ENCODE assay signal across 14 cellular contexts in the genomic region with DNA sequence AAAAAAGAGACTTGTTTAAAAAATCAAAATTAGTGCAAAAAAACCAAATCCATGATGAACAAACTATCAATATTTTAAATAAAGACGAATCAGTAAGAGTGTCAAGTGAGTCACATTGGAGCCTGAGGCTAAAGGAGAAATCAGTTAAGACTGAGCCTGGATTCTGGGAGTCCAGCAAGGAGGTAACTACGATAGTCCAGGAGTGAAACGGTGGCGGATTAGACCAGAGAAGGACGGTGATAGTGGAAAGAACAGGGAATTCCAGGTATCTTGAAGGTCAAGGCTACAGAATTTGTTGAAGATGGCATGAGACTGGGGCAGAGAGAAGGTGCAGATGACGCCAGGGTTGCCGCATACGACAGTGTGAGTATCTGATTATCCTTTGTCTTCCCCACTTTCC. TPM values are rescaled to one million over a fixed set of nuclear protein-coding genes. Genes with fewer than 3 reads are reported as not detected.
DNase-seq lines count a peak whose midpoint lies in the region; ATAC-seq, FAIRE-seq and TF ChIP-seq lines count a peak whose summit lies in the region.
"Had no signal": no experiment of that assay in that cellular context is flagged by ENCODE, and none has a peak within 500 bp of the region (broad histone marks: within the 10 kb centered on the region; RNA-seq: fewer than 3 reads in every experiment).

No MANE protein-coding gene starts in this region.

- H2BK15ac ChIP-seq in IMR-90 (ENCODE audit: low read depth, low read length): peak overlapping the region; percentile 12; the same call in 1 of the 3 replicates
- H2BK15ac ChIP-seq in H1 (ENCODE audit: low read length): peak overlapping the region; percentile 55; the same call in 1 of the 2 replicates

- peak overlapping the region; percentile 34 for H3K4ac ChIP-seq in IMR-90 (ENCODE audit: low read depth, low read length)
- H3K4ac ChIP-seq in H1 (replicated peaks; ENCODE audit: insufficient read length, low read depth, low read length): no peak overlapping the region

- peaks cover 12% of the 10 kb centered on the region for H3K4me1 Mint-ChIP-seq in stimulated activated effector memory CD8-positive, alpha-beta T cell treated with anti-CD3 and anti-CD28 coated beads, Interleukin-12 subunit alpha, Interleukin-12 subunit beta, amount 100 ng/mL, for 72 hours

- H3K4me3 ChIP-seq in IMR-90 (ENCODE audit: insufficient read depth, low read depth, low read length) (no peak overlapping the region), SJCRH30 (peak overlapping the region; percentile 10; the same call in 1 of the 2 replicates), H1 (ENCODE audit: extremely low read depth in 1 of 4, insufficient read depth in 2 of 4, low read depth in 3 of 4, low read length in 4 of 4) (no peak overlapping the region)
- H3K4me3 ChIP-seq: HAP-1, left lung, smooth muscle cell had no signal

- peak overlapping the region; percentile 44; the same call in 1 of the 2 replicates for H3K4me2 ChIP-seq in IMR-90 (ENCODE audit: low read depth, low read length)
- H3K4me2 ChIP-seq in H1 (ENCODE audit: insufficient read depth in 1 of 2, low read depth in 2 of 2, low read length in 2 of 2): no peak overlapping the region
- H3K4me2 ChIP-seq: smooth muscle cell had no signal

- H3K9me3 Mint-ChIP-seq in stimulated activated effector memory CD8-positive, alpha-beta T cell treated with anti-CD3 and anti-CD28 coated beads, Interleukin-12 subunit alpha, Interleukin-12 subunit beta, amount 100 ng/mL, for 72 hours: no peaks in the 10 kb centered on the region
- H3K9me3 Mint-ChIP-seq: activated naive CD4-positive, alpha-beta T cell treated with anti-CD3 and anti-CD28 coated beads for 36 hours had no signal

- TF ChIP-seq RAD21 in IMR-90 (IDR thresholded peaks at IDR 0.05; ENCODE audit: low read length) (no peak), H1 (IDR thresholded peaks at IDR 0.05 in 1 of 2, conservative IDR thresholded peaks at IDR 0.05 in 1 of 2; ENCODE audit: low read depth in 2 of 2, low read length in 2 of 2) (no peak)

- TF ChIP-seq CTCF in IMR-90 (conservative IDR thresholded peaks at IDR 0.05; ENCODE audit: low read depth, low read length): no peak
- TF ChIP-seq CTCF in H1 (IDR thresholded peaks at IDR 0.05; ENCODE audit: control extremely low read depth in 1 of 3, insufficient read depth in 1 of 3, low read depth in 1 of 3, low read length in 3 of 3): no peak

- H4K91ac ChIP-seq in IMR-90 (ENCODE audit: insufficient read depth, low read depth, low read length) (no peak overlapping the region), H1 (replicated peaks; ENCODE audit: insufficient read length, low read length) (no peak overlapping the region)

- H3K4me1 ChIP-seq in IMR-90 (ENCODE audit: control insufficient read depth, insufficient read depth, low read length) (no peaks in the 10 kb centered on the region), SJCRH30 (peaks cover 6% of the 10 kb centered on the region), H1 (replicated peaks in 1 of 4; ENCODE audit: control insufficient read depth in 3 of 4, insufficient read depth in 4 of 4, low read length in 3 of 4) (peaks cover 0 to 3% (median 0%) of the 10 kb centered on the region in 4 experiments; a peak in 1 of 7 replicates)
- H3K4me1 ChIP-seq: HAP-1, left lung had no signal

- peak overlapping the region; percentile 96; the same call in 1 of the 2 replicates for H2BK12ac ChIP-seq in H1 (ENCODE audit: low read depth, low read length)

- peaks cover 8% of the 10 kb centered on the region for H3K36me3 Mint-ChIP-seq in stimulated activated effector memory CD8-positive, alpha-beta T cell treated with anti-CD3 and anti-CD28 coated beads, Interleukin-12 subunit alpha, Interleukin-12 subunit beta, amount 100 ng/mL, for 72 hours

- H2BK5ac ChIP-seq in IMR-90 (ENCODE audit: low read depth, low read length, poor library complexity, severe bottlenecking): no peak overlapping the region
- H2BK5ac ChIP-seq in H1 (ENCODE audit: low read depth, low read length): 0 out of 2 replicates have a peak overlapping the region, but pooled peaks have one; percentile 46

- no peaks in the 10 kb centered on the region for H3K79me1 ChIP-seq in IMR-90 (ENCODE audit: low read depth in 1 of 2, low read length in 2 of 2)
- no peaks in the 10 kb centered on the region for H3K79me1 ChIP-seq in H1 (ENCODE audit: low read depth, low read length)

- no peaks in the 10 kb centered on the region for H3K9me3 ChIP-seq in IMR-90 (ENCODE audit: control insufficient read depth, insufficient read depth, low read length)
- H3K9me3 ChIP-seq in SJCRH30 (replicated peaks): no peaks in the 10 kb centered on the region
- H3K9me3 ChIP-seq in H1 (ENCODE audit: insufficient read depth in 2 of 2, low read depth in 1 of 2, low read length in 1 of 2): no peaks in the 10 kb centered on the region
- H3K9me3 ChIP-seq: HAP-1, left lung had no signal

- ATAC-seq in IMR-90 (ENCODE audit: low read depth) (peak; percentile 10), GM18861 (IDR thresholded peaks at IDR 0.05; ENCODE audit: unreplicated experiment) (no peak)
- ATAC-seq in stimulated activated effector memory CD8-positive, alpha-beta T cell treated with anti-CD3 and anti-CD28 coated beads, Interleukin-12 subunit alpha, Interleukin-12 subunit beta, amount 100 ng/mL, for 72 hours: no peak

- H3K18ac ChIP-seq in IMR-90 (ENCODE audit: low read depth, low read length) (no peak overlapping the region), H1 (ENCODE audit: extremely low read depth, low read length) (no peak overlapping the region)

- H4K5ac ChIP-seq in IMR-90 (ENCODE audit: low read depth, low read length) (no peak overlapping the region), H1 (ENCODE audit: insufficient read length, low read depth, low read length) (no peak overlapping the region)

- TF ChIP-seq POLR2A in IMR-90 (IDR thresholded peaks at IDR 0.05; ENCODE audit: low read depth, low read length) (no peak), H1 (IDR thresholded peaks at IDR 0.05; ENCODE audit: control extremely low read depth in 1 of 2, low read depth in 2 of 2, low read length in 2 of 2) (no peak)

- no peaks in the 10 kb centered on the region for H3K36me3 ChIP-seq in IMR-90 (ENCODE audit: control insufficient read depth, insufficient read depth, low read length)
- H3K36me3 ChIP-seq in SJCRH30: no peaks in the 10 kb centered on the region
- no peaks in the 10 kb centered on the region for H3K36me3 ChIP-seq in H1 (ENCODE audit: control insufficient read depth in 2 of 4, insufficient read depth in 4 of 4, low read length in 3 of 4)
- H3K36me3 ChIP-seq: HAP-1, left lung had no signal

- no peak for TF ChIP-seq EP300 in H1 (IDR thresholded peaks at IDR 0.05; ENCODE audit: borderline replicate concordance in 1 of 2, low read depth in 2 of 2, low read length in 2 of 2)

- dilution Hi-C loops in IMR-90 (cut with HindIII; ENCODE audit: low sequenced_read_pairs, unreplicated experiment): no loop called here

- H2BK20ac ChIP-seq in IMR-90 (ENCODE audit: low read depth, low read length) (no peak overlapping the region), H1 (ENCODE audit: low read length) (peak overlapping the region; percentile 48; the same call in 1 of the 2 replicates)

- H3K27ac Mint-ChIP-seq in stimulated activated effector memory CD8-positive, alpha-beta T cell treated with anti-CD3 and anti-CD28 coated beads, Interleukin-12 subunit alpha, Interleukin-12 subunit beta, amount 100 ng/mL, for 72 hours: peak overlapping the region; percentile 72
- H3K27ac Mint-ChIP-seq: activated naive CD4-positive, alpha-beta T cell treated with anti-CD3 and anti-CD28 coated beads for 36 hours had no signal

- no peak overlapping the region for H2BK120ac ChIP-seq in IMR-90 (ENCODE audit: low read depth, low read length)
- no peak overlapping the region for H2BK120ac ChIP-seq in H1 (replicated peaks; ENCODE audit: low read depth, low read length)

- in situ Hi-C loops in IMR-90 (cut with MboI; ENCODE audit: low sequenced_read_pairs): loop anchor here (10.0 kb wide), 1 partner anchor 112 kb away; no protein-coding TSS in a partner anchor

- peak overlapping the region; percentile 64 to 69; a peak in 2 of 4 replicates for H4K8ac ChIP-seq in IMR-90 (ENCODE audit: low read depth in 2 of 2, low read length in 2 of 2)
- H4K8ac ChIP-seq in H1 (ENCODE audit: extremely low read depth, insufficient read depth, low read length): no peak overlapping the region

- no peaks in the 10 kb centered on the region for H4K20me1 ChIP-seq in IMR-90 (ENCODE audit: insufficient read depth, low read length)
- no peaks in the 10 kb centered on the region for H4K20me1 ChIP-seq in H1 (replicated peaks in 1 of 2; ENCODE audit: control insufficient read depth in 1 of 2, insufficient read depth in 2 of 2, low read length in 2 of 2)

- CTCF ChIA-PET in IMR-90 (lab: Yijun Ruan, JAX) (interaction anchor here (0.6 to 1.4 kb wide), 12 partner anchors 10 to 157 kb away, joined by 3 to 10 read pairs (median 4); partner anchors contain the start of gene SAE1), H1 (lab: Charles Lee; ENCODE audit: partially characterized antibody) (interaction anchor here (0.6 to 5.9 kb wide), 44 partner anchors 10 to 1011 kb away, joined by 3 to 48 read pairs (median 5); no protein-coding TSS in a partner anchor)

- no peaks in the 10 kb centered on the region for H3K9me1 ChIP-seq in IMR-90 (ENCODE audit: insufficient read depth, low read length)

- BruUV-seq in IMR-90 (replicated peaks; lab: Mats Ljungman, UMichigan): no TSS peak

- H2AK5ac ChIP-seq in IMR-90 (ENCODE audit: low read depth, low read length): no peak overlapping the region; the same call in 1 of the 2 replicates
- H2AK5ac ChIP-seq in H1 (ENCODE audit: low read depth, low read length): no peak overlapping the region

- H2AFZ ChIP-seq in IMR-90 (replicated peaks; ENCODE audit: low read length, poor library complexity): peak overlapping the region; percentile 87
- H2AFZ ChIP-seq in H1 (ENCODE audit: low read length): 0 out of 2 replicates have a peak overlapping the region, but pooled peaks have one; percentile 31

- DNase-seq in IMR-90: no peak
- DNase-seq in SJCRH30: no peak
- DNase-seq in H1 (ENCODE audit: low read depth in 1 of 2, low spot score in 2 of 2): no peak
- DNase-seq in stimulated activated effector memory CD8-positive, alpha-beta T cell treated with anti-CD3 and anti-CD28 coated beads, Interleukin-12 subunit alpha, Interleukin-12 subunit beta, amount 100 ng/mL, for 72 hours (ENCODE audit: low spot score in 2 of 2): no peak
- DNase-seq in T-helper 1 cell: no peak
- no peak for DNase-seq in NCI-H1105 treated with DMSO at 0.1 percent for 48 hours (lab: John Stamatoyannopoulos, UW)
- DNase-seq: cortex of kidney, SIG-M5 had no signal

- peak overlapping the region; percentile 49; the same call in 1 of the 2 replicates for H3K14ac ChIP-seq in IMR-90 (replicated peaks; ENCODE audit: low read depth, low read length)
- no peak overlapping the region for H3K14ac ChIP-seq in H1 (ENCODE audit: insufficient read length)

- H3K23ac ChIP-seq in IMR-90 (ENCODE audit: low read depth, low read length) (no peak overlapping the region), H1 (ENCODE audit: insufficient read length) (no peak overlapping the region)

- FAIRE-seq in H1 (lab: Jason Lieb, UNC): no peak

- no peak overlapping the region for H3K9ac ChIP-seq in IMR-90 (ENCODE audit: low read depth, low read length)
- H3K9ac ChIP-seq in H1 (replicated peaks in 1 of 4; ENCODE audit: extremely low read depth in 1 of 4, low read depth in 3 of 4, low read length in 3 of 4): no peak overlapping the region

- no CpG with 5 or more reads among the region's 8 CpGs for WGBS in IMR-90 (ENCODE audit: extremely low coverage in 2 of 2, insufficient read length in 1 of 2), 2 experiments
- WGBS in H1 (ENCODE audit: extremely low coverage in 1 of 2, insufficient coverage in 1 of 2, insufficient read length in 1 of 2, insufficient replicate concordance in 2 of 2, low coverage in 1 of 2, low lambda C conversion rate in 2 of 2, missing lambda C conversion rate in 1 of 2), 2 experiments: 49% methylated on average over 8 of the region's 8 CpGs; no CpG with 5 or more reads in 1 of the 2 experiments

- peak overlapping the region; percentile 73 for H2AK9ac ChIP-seq in IMR-90 (replicated peaks; ENCODE audit: low read depth, low read length, poor library complexity)

- H3K23me2 ChIP-seq in H1 (ENCODE audit: low read depth, low read length): no peaks in the 10 kb centered on the region

- intact Hi-C loops in IMR-90 (cut with micrococcal nuclease): loop anchor here (1.0 to 2.0 kb wide), 3 partner anchors 66 to 232 kb away; no protein-coding TSS in a partner anchor

- H3K27me3 ChIP-seq in IMR-90 (ENCODE audit: control insufficient read depth, insufficient read depth, low read length) (no peaks in the 10 kb centered on the region), SJCRH30 (0 out of 2 replicates have a peak, but pooled peaks cover 4% of the 10 kb centered on the region), H1 (replicated peaks in 1 of 4; ENCODE audit: control insufficient read depth in 3 of 4, extremely low read depth in 1 of 4, insufficient read depth in 3 of 4, low read length in 3 of 4) (no peaks in the 10 kb centered on the region)

- H3K27ac ChIP-seq in IMR-90 (ENCODE audit: insufficient read depth, low read length): no peak overlapping the region
- no peak overlapping the region for H3K27ac ChIP-seq in SJCRH30
- H3K27ac ChIP-seq in H1 (ENCODE audit: low read depth, low read length): no peak overlapping the region
- H3K27ac ChIP-seq: epithelial cell of prostate, left lung had no signal

- no peak overlapping the region for H3K56ac ChIP-seq in IMR-90 (ENCODE audit: extremely low read depth, insufficient read depth, low read length)
- no peak overlapping the region for H3K56ac ChIP-seq in H1 (replicated peaks; ENCODE audit: insufficient read length, low read depth, low read length)

- peak overlapping the region; percentile 14 for H3K4me3 Mint-ChIP-seq in stimulated activated effector memory CD8-positive, alpha-beta T cell treated with anti-CD3 and anti-CD28 coated beads, Interleukin-12 subunit alpha, Interleukin-12 subunit beta, amount 100 ng/mL, for 72 hours
- H3K4me3 Mint-ChIP-seq: activated naive CD4-positive, alpha-beta T cell treated with anti-CD3 and anti-CD28 coated beads for 36 hours had no signal

- POLR2A ChIA-PET in IMR-90 (lab: Charles Lee; ENCODE audit: unreplicated experiment): interaction anchor here (0.6 kb wide), 1 partner anchor 210 kb away, joined by 11 read pairs; no protein-coding TSS in a partner anchor
- POLR2A ChIA-PET in H1 (lab: Charles Lee; ENCODE audit: partially characterized antibody): interaction anchor here (0.6 to 2.4 kb wide), 10 partner anchors 11 to 214 kb away, joined by 3 to 10 read pairs (median 4); no protein-coding TSS in a partner anchor

- no peaks in the 10 kb centered on the region for H3K79me2 ChIP-seq in H1 (ENCODE audit: control insufficient read depth in 1 of 2, insufficient read depth in 2 of 2, low read length in 2 of 2)

RNA-seq across cellular contexts. Expression of gene NPAS1, which starts 7.0 kb away (rescaled TPM):
- 0.36 and 0.56 TPM in 2 replicates for total RNA-seq in IMR-90 (2012; rRNA removed)
- polyA plus RNA-seq in IMR-90 (2012; rRNA removed) (5.7 and 7.4 TPM in 2 replicates), H1 (2011; rRNA removed) (13.9 and 26.8 TPM in 2 replicates)
- 6.7 and 7.2 TPM in 2 replicates for polyA plus RNA-seq in IMR-90 (2012; cell fraction: cytosol; rRNA removed)
- polyA plus RNA-seq in IMR-90 (2012; cell fraction: nucleus; rRNA removed; ENCODE audit: low replicate concordance): 6.1 and 23.6 TPM in 2 replicates
- not detected in 2 replicates for total RNA-seq in SJCRH30 (2014; rRNA removed; shearing (Covaris generic))
- 9.0 and 9.9 TPM in 2 replicates for total RNA-seq in H1 (2021; fragmentation: NEBNext Ultra II Directional; extraction: Animal tissue kit (Norgen Biotek cat#: 25700))
- 17.3 TPM for polyA plus RNA-seq in H1 (2011; cell fraction: cytosol; rRNA removed)
- 27.9 TPM for polyA plus RNA-seq in H1 (2011; cell fraction: nucleus; rRNA removed)
- polyA plus RNA-seq in H1 (2012, experiment 1 of 2): 7.4 to 12.8 TPM (median 11.3 TPM) in 4 replicates
- 9.8 TPM for polyA plus RNA-seq in H1 (2012, experiment 2 of 2)
- 6.6 TPM for polyA plus RNA-seq in H1 (2013, experiment 1 of 2)
- 5.8 TPM for polyA plus RNA-seq in H1 (2013, experiment 2 of 2)
- polyA minus RNA-seq in H1 (2011; rRNA and poly(A)+ RNA removed): 2.4 and 4.5 TPM in 2 replicates
- 9.7 TPM for polyA minus RNA-seq in H1 (2011; cell fraction: cytosol; rRNA and poly(A)+ RNA removed)
- 9.2 TPM for polyA minus RNA-seq in H1 (2011; cell fraction: nucleus; rRNA and poly(A)+ RNA removed)

RNA-seq across cellular contexts. Expression of gene TMEM160, which starts 35.8 kb away (rescaled TPM):
- total RNA-seq in IMR-90 (2012; rRNA removed): 9.2 and 10.6 TPM in 2 replicates
- polyA plus RNA-seq in IMR-90 (2012; rRNA removed): 25.7 and 48.9 TPM in 2 replicates
- 61.5 and 62.1 TPM in 2 replicates for polyA plus RNA-seq in IMR-90 (2012; cell fraction: cytosol; rRNA removed)
- polyA plus RNA-seq in IMR-90 (2012; cell fraction: nucleus; rRNA removed; ENCODE audit: low replicate concordance): 7.7 and 30.6 TPM in 2 replicates
- 22.6 and 28.8 TPM in 2 replicates for total RNA-seq in SJCRH30 (2014; rRNA removed; shearing (Covaris generic))
- 57.5 and 61.7 TPM in 2 replicates for total RNA-seq in H1 (2021; fragmentation: NEBNext Ultra II Directional; extraction: Animal tissue kit (Norgen Biotek cat#: 25700))
- 152 and 209 TPM in 2 replicates for polyA plus RNA-seq in H1 (2011; rRNA removed)
- polyA plus RNA-seq in H1 (2011; cell fraction: cytosol; rRNA removed): 87.1 TPM
- 85.1 TPM for polyA plus RNA-seq in H1 (2011; cell fraction: nucleus; rRNA removed)
- polyA plus RNA-seq in H1 (2012, experiment 1 of 2): 19.0 to 57.5 TPM (median 50.3 TPM) in 4 replicates
- 55.3 TPM for polyA plus RNA-seq in H1 (2012, experiment 2 of 2)
- 61.7 TPM for polyA plus RNA-seq in H1 (2013, experiment 1 of 2)
- 60.3 TPM for polyA plus RNA-seq in H1 (2013, experiment 2 of 2)
- polyA minus RNA-seq in H1 (2011; rRNA and poly(A)+ RNA removed): 2.0 and 2.2 TPM in 2 replicates
- polyA minus RNA-seq in H1 (2011; cell fraction: cytosol; rRNA and poly(A)+ RNA removed): 19.2 TPM
- 26.7 TPM for polyA minus RNA-seq in H1 (2011; cell fraction: nucleus; rRNA and poly(A)+ RNA removed)
